Comparison of ENCODE assay signal across 24 cellular contexts in the genomic region with DNA sequence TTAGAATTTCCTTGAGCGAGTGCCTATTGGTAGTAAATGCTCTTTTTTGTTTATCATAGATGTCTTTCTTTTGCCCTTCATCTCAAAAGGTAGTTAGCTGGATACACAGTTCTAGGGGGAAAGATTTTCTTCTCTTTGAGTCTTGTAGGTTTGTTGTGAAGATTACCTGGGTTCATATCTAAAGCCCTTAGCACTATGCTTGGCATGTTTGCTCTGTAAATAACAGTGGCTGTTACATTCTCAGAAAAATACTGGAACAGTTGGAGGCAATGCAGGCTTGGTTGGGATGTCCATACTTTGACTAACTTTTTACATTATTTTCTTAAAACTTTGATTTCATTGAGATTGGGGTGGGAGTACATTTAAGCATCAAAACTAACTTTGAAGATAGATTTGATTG.
"Had no signal": no experiment of that assay in that cellular context is flagged by ENCODE, and none has a peak within 500 bp of the region (broad histone marks: within the 10 kb centered on the region; RNA-seq: fewer than 3 reads in every experiment).

No MANE protein-coding gene starts in this region.

- H3K27ac Mint-ChIP-seq: dendritic cell treated with granulocyte-macrophage colony-stimulating factor and Interleukin-4, amounts not matched to agents 40 ng/mL and 50 ng/mL, for 4 days; naive thymus-derived CD4-positive, alpha-beta T cell had no signal

- H3K4me1 Mint-ChIP-seq: naive thymus-derived CD4-positive, alpha-beta T cell had no signal

- DNase-seq: colonic mucosa; cortex of kidney; dorsolateral prefrontal cortex; effector CD4-positive, alpha-beta T cell; effector memory CD4-positive, alpha-beta T cell; erythroblast; esophagus squamous epithelium; foreskin fibroblast; foreskin melanocyte; gastrocnemius medialis; glutamatergic neuron; head of caudate nucleus; heart right ventricle; hippocampal formation; left cardiac atrium; left lung; left ventricle myocardium superior; lower lobe of right lung; mesenchymal stem cell; midbrain; naive thymus-derived CD4-positive, alpha-beta T cell had no signal

- H3K27ac ChIP-seq: colonic mucosa, dorsolateral prefrontal cortex, epithelial cell of prostate, esophagus squamous epithelium, gastrocnemius medialis, heart right ventricle, left lung, lower lobe of right lung had no signal

- H3K4me1 ChIP-seq: colonic mucosa had no signal

- H3K27me3 Mint-ChIP-seq: dendritic cell treated with granulocyte-macrophage colony-stimulating factor and Interleukin-4, amounts not matched to agents 40 ng/mL and 50 ng/mL, for 4 days; naive thymus-derived CD4-positive, alpha-beta T cell had no signal

- H3K9me3 Mint-ChIP-seq: dendritic cell treated with granulocyte-macrophage colony-stimulating factor and Interleukin-4, amounts not matched to agents 40 ng/mL and 50 ng/mL, for 4 days had no signal

- H3K4me3 Mint-ChIP-seq: dendritic cell treated with granulocyte-macrophage colony-stimulating factor and Interleukin-4, amounts not matched to agents 40 ng/mL and 50 ng/mL, for 4 days; naive thymus-derived CD4-positive, alpha-beta T cell had no signal

- H3K36me3 ChIP-seq: colonic mucosa, esophagus squamous epithelium, gastrocnemius medialis, heart right ventricle, left lung, lower lobe of right lung had no signal

- ATAC-seq: esophagus mucosa; gastrocnemius medialis; heart right ventricle; left cardiac atrium; left lung; left ventricle myocardium superior; lower lobe of right lung; naive thymus-derived CD4-positive, alpha-beta T cell had no signal

- H3K36me3 Mint-ChIP-seq: naive thymus-derived CD4-positive, alpha-beta T cell had no signal

- H3K27me3 ChIP-seq: colonic mucosa, dorsolateral prefrontal cortex, gastrocnemius medialis, left lung had no signal

- H3K4me3 ChIP-seq: colonic mucosa, dorsolateral prefrontal cortex, esophagus squamous epithelium, gastrocnemius medialis, heart right ventricle, left lung, lower lobe of right lung had no signal
